ENCODE assay signal across 20 cellular contexts in genomic region chr10:121567569-121567968, GRCh38. TPM values are rescaled to one million over a fixed set of nuclear protein-coding genes. Genes with fewer than 3 reads are reported as not detected.
"Had no signal": no experiment of that assay in that cellular context is flagged by ENCODE, and none has a peak within 500 bp of the region (broad histone marks: within the 10 kb centered on the region; RNA-seq: fewer than 3 reads in every experiment).

No MANE protein-coding gene starts in this region.

- H3K9me3 ChIP-seq: stomach, thoracic aorta, upper lobe of right lung had no signal

- H3K27me3 Mint-ChIP-seq: activated CD8-positive, alpha-beta memory T cell treated with anti-CD3 and anti-CD28 coated beads, Interleukin-2, amount 10 ng/mL, durations not matched to agents 7 days and 5 days; activated naive CD8-positive, alpha-beta T cell treated with anti-CD3 and anti-CD28 coated beads for 36 hours; activated T-helper 17 cell treated with anti-CD3 and anti-CD28 coated beads, Interleukin-2, amount 50 U/mL, for 72 hours had no signal

- H3K4me2 ChIP-seq: smooth muscle cell had no signal

- DNase-seq: activated CD4-positive, alpha-beta memory T cell treated with anti-CD3 and anti-CD28 coated beads for 36 hours; activated CD4-positive, alpha-beta T cell treated with anti-CD3 and anti-CD28 coated beads for 4 hours; activated CD8-positive, alpha-beta memory T cell treated with anti-CD3 and anti-CD28 coated beads, Interleukin-2, amount 10 ng/mL, durations not matched to agents 7 days and 5 days; activated naive CD4-positive, alpha-beta T cell; activated naive CD8-positive, alpha-beta T cell treated with anti-CD3 and anti-CD28 coated beads for 36 hours; amniotic stem cell; effector memory CD4-positive, alpha-beta T cell; left cardiac atrium; stimulated activated CD4-positive, alpha-beta T cell treated with anti-CD3 and anti-CD28 coated beads, Interleukin-4, amount 100 ng/mL, for 1 hour; stomach; upper lobe of right lung had no signal

- H3K4me1 Mint-ChIP-seq: activated CD8-positive, alpha-beta memory T cell treated with anti-CD3 and anti-CD28 coated beads, Interleukin-2, amount 10 ng/mL, durations not matched to agents 7 days and 5 days; activated naive CD8-positive, alpha-beta T cell treated with anti-CD3 and anti-CD28 coated beads for 36 hours; activated T-helper 17 cell treated with anti-CD3 and anti-CD28 coated beads, Interleukin-2, amount 50 U/mL, for 72 hours had no signal

- H3K27ac Mint-ChIP-seq: activated CD4-positive, alpha-beta memory T cell treated with anti-CD3 and anti-CD28 coated beads for 36 hours; activated CD8-positive, alpha-beta memory T cell treated with anti-CD3 and anti-CD28 coated beads, Interleukin-2, amount 10 ng/mL, durations not matched to agents 7 days and 5 days; activated naive CD8-positive, alpha-beta T cell treated with anti-CD3 and anti-CD28 coated beads for 36 hours; activated T-helper 17 cell treated with anti-CD3 and anti-CD28 coated beads, Interleukin-2, amount 50 U/mL, for 72 hours had no signal

- H3K4me3 ChIP-seq: cardiac muscle cell, SK-N-MC, smooth muscle cell, stomach, thoracic aorta, upper lobe of right lung had no signal

- ATAC-seq: activated CD8-positive, alpha-beta memory T cell treated with anti-CD3 and anti-CD28 coated beads, Interleukin-2, amount 10 ng/mL, durations not matched to agents 7 days and 5 days; activated T-helper 17 cell treated with anti-CD3 and anti-CD28 coated beads, Interleukin-2, amount 50 U/mL, for 72 hours; left cardiac atrium; sciatic nerve; upper lobe of right lung had no signal

- H3K36me3 ChIP-seq: cardiac muscle cell, thoracic aorta, upper lobe of right lung had no signal

- H3K4me3 Mint-ChIP-seq: activated CD4-positive, alpha-beta memory T cell treated with anti-CD3 and anti-CD28 coated beads for 36 hours; activated CD8-positive, alpha-beta memory T cell treated with anti-CD3 and anti-CD28 coated beads, Interleukin-2, amount 10 ng/mL, durations not matched to agents 7 days and 5 days; activated naive CD8-positive, alpha-beta T cell treated with anti-CD3 and anti-CD28 coated beads for 36 hours; activated T-helper 17 cell treated with anti-CD3 and anti-CD28 coated beads, Interleukin-2, amount 50 U/mL, for 72 hours; neural crest cell had no signal

- H3K27ac ChIP-seq: cardiac muscle cell, SK-N-MC, stomach, thoracic aorta, upper lobe of right lung had no signal

- H3K4me1 ChIP-seq: upper lobe of right lung had no signal

- H3K36me3 Mint-ChIP-seq: activated CD4-positive, alpha-beta memory T cell treated with anti-CD3 and anti-CD28 coated beads for 36 hours; activated CD8-positive, alpha-beta memory T cell treated with anti-CD3 and anti-CD28 coated beads, Interleukin-2, amount 10 ng/mL, durations not matched to agents 7 days and 5 days; activated naive CD8-positive, alpha-beta T cell treated with anti-CD3 and anti-CD28 coated beads for 36 hours had no signal

- H3K27me3 ChIP-seq: cardiac muscle cell, upper lobe of right lung had no signal

- H3K9me3 Mint-ChIP-seq: activated CD4-positive, alpha-beta memory T cell treated with anti-CD3 and anti-CD28 coated beads for 36 hours; activated naive CD8-positive, alpha-beta T cell treated with anti-CD3 and anti-CD28 coated beads for 36 hours; activated T-helper 17 cell treated with anti-CD3 and anti-CD28 coated beads, Interleukin-2, amount 50 U/mL, for 72 hours; neural crest cell had no signal

RNA-seq across cellular contexts. Expression of gene FGFR2, which starts 30.7 kb away (rescaled TPM):
- total RNA-seq: activated naive CD8-positive, alpha-beta T cell treated with anti-CD3 and anti-CD28 coated beads for 36 hours; activated T-helper 17 cell treated with anti-CD3 and anti-CD28 coated beads, Interleukin-2, amount 50 U/mL, for 72 hours; lung microvascular endothelial cell; myocyte had no signal
